ENCODE assay signal across 28 cellular contexts in the genomic region with DNA sequence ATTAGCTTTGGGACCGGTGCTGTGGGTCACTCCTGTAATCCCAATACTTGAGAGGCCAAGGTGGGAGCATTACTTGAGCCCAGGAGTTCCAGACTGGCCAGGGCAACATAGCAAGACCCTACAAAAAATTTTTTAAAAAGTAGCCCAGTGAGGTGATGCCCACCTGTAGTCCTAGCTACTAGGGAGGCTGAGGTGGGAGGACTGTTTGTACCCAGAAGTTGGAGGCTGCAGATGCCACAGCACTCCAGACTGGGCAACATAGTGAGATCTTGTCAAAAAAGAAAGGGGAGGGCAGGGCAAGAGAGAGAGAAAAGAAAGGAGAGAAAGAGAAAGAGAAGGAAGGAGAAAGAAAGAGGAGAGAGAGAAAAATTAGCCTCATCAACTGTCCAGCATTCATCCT.
"Had no signal": no experiment of that assay in that cellular context is flagged by ENCODE, and none has a peak within 500 bp of the region (broad histone marks: within the 10 kb centered on the region; RNA-seq: fewer than 3 reads in every experiment).

No MANE protein-coding gene starts in this region.

- H3K27ac ChIP-seq: breast epithelium, SK-N-MC had no signal

- H3K9me3 ChIP-seq: adrenal gland, breast epithelium, MG63 had no signal

- H3K4me3 ChIP-seq: adrenal gland, breast epithelium, MG63, SK-N-MC had no signal

- DNase-seq: activated CD4-positive, alpha-beta memory T cell treated with anti-CD3 and anti-CD28 coated beads, Interleukin-2, amount 10 ng/mL, durations not matched to agents 7 days and 5 days; activated CD4-positive, alpha-beta T cell treated with anti-CD3 and anti-CD28 coated beads for 36 hours; activated CD4-positive, alpha-beta T cell treated with anti-CD3 and anti-CD28 coated beads, Interleukin-2, amount 50 U/mL, for 1 hour; activated gamma-delta T cell; activated naive CD4-positive, alpha-beta T cell treated with anti-CD3 and anti-CD28 coated beads, Interleukin-2, amount 50 U/mL, for 16 hours; activated naive CD8-positive, alpha-beta T cell treated with anti-CD3 and anti-CD28 coated beads, Interleukin-2, amount 10 ng/mL, durations not matched to agents 7 days and 5 days; activated T-cell treated with anti-CD3 and anti-CD28 coated beads for 4 hours; activated T-cell treated with anti-CD3 and anti-CD28 coated beads, Interleukin-2, amount 50 U/mL, for 48 hours; adrenal gland; anterior cingulate cortex; caudate nucleus; MG63; NCI-H1092 treated with DMSO at 0.1 percent for 48 hours; NCI-H1436; NCI-H1694 treated with DMSO at 0.1 percent for 48 hours; NCI-H2029 treated with DMSO at 0.1 percent for 48 hours; NCI-H345; NCI-H510A; NCI-H526 treated with DMSO at 0.1 percent for 48 hours; NCI-H82; RPMI8226; T-cell; T-helper 2 cell; T1000 had no signal

- H3K27ac Mint-ChIP-seq: activated CD4-positive, alpha-beta memory T cell treated with anti-CD3 and anti-CD28 coated beads, Interleukin-2, amount 10 ng/mL, durations not matched to agents 7 days and 5 days; activated CD4-positive, alpha-beta T cell treated with anti-CD3 and anti-CD28 coated beads for 36 hours; activated naive CD8-positive, alpha-beta T cell treated with anti-CD3 and anti-CD28 coated beads, Interleukin-2, amount 10 ng/mL, durations not matched to agents 7 days and 5 days; activated T-helper 17 cell treated with anti-CD3 and anti-CD28 coated beads, Interleukin-2, amount 50 U/mL, for 72 hours; T-cell had no signal

- H3K4me1 ChIP-seq: breast epithelium had no signal

- FAIRE-seq: TTC549 had no signal

- H3K9me3 Mint-ChIP-seq: activated CD4-positive, alpha-beta memory T cell treated with anti-CD3 and anti-CD28 coated beads, Interleukin-2, amount 10 ng/mL, durations not matched to agents 7 days and 5 days; activated naive CD8-positive, alpha-beta T cell treated with anti-CD3 and anti-CD28 coated beads, Interleukin-2, amount 10 ng/mL, durations not matched to agents 7 days and 5 days; activated T-helper 17 cell treated with anti-CD3 and anti-CD28 coated beads, Interleukin-2, amount 50 U/mL, for 72 hours; T-cell had no signal

- H3K27me3 ChIP-seq: adrenal gland, breast epithelium, MG63 had no signal

- H3K36me3 Mint-ChIP-seq: activated naive CD8-positive, alpha-beta T cell treated with anti-CD3 and anti-CD28 coated beads, Interleukin-2, amount 10 ng/mL, durations not matched to agents 7 days and 5 days; T-cell had no signal

- H3K36me3 ChIP-seq: adrenal gland, breast epithelium, MG63 had no signal

- H3K4me3 Mint-ChIP-seq: activated CD4-positive, alpha-beta memory T cell treated with anti-CD3 and anti-CD28 coated beads, Interleukin-2, amount 10 ng/mL, durations not matched to agents 7 days and 5 days; activated CD4-positive, alpha-beta T cell treated with anti-CD3 and anti-CD28 coated beads for 36 hours; activated naive CD8-positive, alpha-beta T cell treated with anti-CD3 and anti-CD28 coated beads, Interleukin-2, amount 10 ng/mL, durations not matched to agents 7 days and 5 days; activated T-helper 17 cell treated with anti-CD3 and anti-CD28 coated beads, Interleukin-2, amount 50 U/mL, for 72 hours; T-cell had no signal
